22 cellular contexts compared by ENCODE assay signal in the genomic region with DNA sequence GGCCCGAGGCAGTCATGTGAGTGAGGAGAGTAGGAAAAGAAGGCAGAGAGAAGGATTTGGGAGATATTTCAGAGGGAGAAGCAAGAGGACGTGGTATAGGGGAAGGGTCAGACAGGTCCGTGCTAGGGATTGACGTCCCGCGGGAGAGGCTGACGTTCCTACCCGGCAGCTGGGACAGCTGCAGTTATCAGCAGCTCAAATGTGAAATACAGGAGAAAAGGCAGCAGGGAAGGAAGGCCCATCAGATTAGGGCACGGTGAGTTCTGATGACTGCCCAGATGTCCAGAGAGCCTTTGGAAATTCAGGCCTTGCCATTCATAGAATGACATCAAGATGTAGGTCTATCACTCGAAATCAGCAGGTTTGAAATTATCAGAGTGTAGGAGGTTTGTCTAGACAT.
"Had no signal": no experiment of that assay in that cellular context is flagged by ENCODE, and none has a peak within 500 bp of the region (broad histone marks: within the 10 kb centered on the region; RNA-seq: fewer than 3 reads in every experiment).

No MANE protein-coding gene starts in this region.

- H3K9ac ChIP-seq: neural progenitor cell had no signal

- H3K36me3 ChIP-seq: heart right ventricle, neural progenitor cell, right atrium auricular region, thoracic aorta, uterus had no signal

- H3K4me3 ChIP-seq: heart right ventricle, neural progenitor cell, right atrium auricular region, thoracic aorta, uterus had no signal

- H3K36me3 Mint-ChIP-seq: activated naive CD4-positive, alpha-beta T cell treated with anti-CD3 and anti-CD28 coated beads, Interleukin-2, amount 10 ng/mL, durations not matched to agents 7 days and 5 days; activated naive CD8-positive, alpha-beta T cell treated with anti-CD3 and anti-CD28 coated beads, Interleukin-2, amount 10 ng/mL, durations not matched to agents 7 days and 5 days; memory B cell; natural killer cell; neural progenitor cell; type B pancreatic cell had no signal

- H3K27me3 Mint-ChIP-seq: activated B cell treated with CpG ODN at 0.5 μM for 24 hours, type B pancreatic cell had no signal

- H3K4me2 ChIP-seq: neural progenitor cell had no signal

- H3K27me3 ChIP-seq: foreskin keratinocyte, neural progenitor cell, right atrium auricular region, uterus had no signal

- H3K9me3 ChIP-seq: heart right ventricle, right atrium auricular region, thoracic aorta, uterus had no signal

- H3K4me1 ChIP-seq: right atrium auricular region, uterus had no signal

- H3K4me3 Mint-ChIP-seq: activated B cell treated with CpG ODN at 0.5 μM for 24 hours; activated naive CD4-positive, alpha-beta T cell treated with anti-CD3 and anti-CD28 coated beads, Interleukin-2, amount 10 ng/mL, durations not matched to agents 7 days and 5 days; activated naive CD8-positive, alpha-beta T cell treated with anti-CD3 and anti-CD28 coated beads, Interleukin-2, amount 10 ng/mL, durations not matched to agents 7 days and 5 days; endodermal cell; memory B cell; natural killer cell; neural progenitor cell; T-helper 2 cell treated with Interferon-gamma antibody and Interleukin-4, amounts not matched to agents 5 μg/mL and 100 μg/mL, for 36 hours; type B pancreatic cell had no signal

- ATAC-seq: esophagus mucosa; natural killer cell; stimulated activated naive CD8-positive, alpha-beta T cell treated with anti-CD3 and anti-CD28 coated beads, Interleukin-15, Interleukin-2, amounts not matched to agents 100 U/mL and 50 U/mL, for 24 hours had no signal

- H3K27ac Mint-ChIP-seq: activated B cell treated with CpG ODN at 0.5 μM for 24 hours; activated naive CD4-positive, alpha-beta T cell treated with anti-CD3 and anti-CD28 coated beads, Interleukin-2, amount 10 ng/mL, durations not matched to agents 7 days and 5 days; activated naive CD8-positive, alpha-beta T cell treated with anti-CD3 and anti-CD28 coated beads, Interleukin-2, amount 10 ng/mL, durations not matched to agents 7 days and 5 days; endodermal cell; memory B cell; natural killer cell; neural progenitor cell; T-helper 2 cell treated with Interferon-gamma antibody and Interleukin-4, amounts not matched to agents 5 μg/mL and 100 μg/mL, for 36 hours; type B pancreatic cell had no signal

- H3K4me1 Mint-ChIP-seq: activated B cell treated with CpG ODN at 0.5 μM for 24 hours; activated naive CD4-positive, alpha-beta T cell treated with anti-CD3 and anti-CD28 coated beads, Interleukin-2, amount 10 ng/mL, durations not matched to agents 7 days and 5 days; memory B cell; natural killer cell had no signal

- H2AFZ ChIP-seq: neural progenitor cell had no signal

- DNase-seq: activated B cell treated with CpG ODN at 0.5 μM for 24 hours; activated CD8-positive, alpha-beta memory T cell treated with anti-CD3 and anti-CD28 coated beads for 24 hours; activated effector memory CD4-positive, alpha-beta T cell treated with anti-CD3 and anti-CD28 coated beads, Interleukin-2, amount 50 U/mL, for 16 hours; activated naive CD4-positive, alpha-beta T cell treated with anti-CD3 and anti-CD28 coated beads, Interleukin-2, amount 10 ng/mL, durations not matched to agents 7 days and 5 days; activated naive CD8-positive, alpha-beta T cell treated with anti-CD3 and anti-CD28 coated beads, Interleukin-2, amount 10 ng/mL, durations not matched to agents 7 days and 5 days; amniotic stem cell; caudate nucleus; endodermal cell; foreskin keratinocyte; heart right ventricle; natural killer cell; stimulated activated CD4-positive, alpha-beta T cell treated with anti-CD3 and anti-CD28 coated beads, Interleukin-2, amount 100 ng/mL, for 48 hours; stimulated activated naive CD8-positive, alpha-beta T cell treated with anti-CD3 and anti-CD28 coated beads, Interleukin-15, Interleukin-2, amounts not matched to agents 100 U/mL and 50 U/mL, for 24 hours; T-helper 1 cell; uterus had no signal

- H3K9me3 Mint-ChIP-seq: activated B cell treated with CpG ODN at 0.5 μM for 24 hours; activated naive CD4-positive, alpha-beta T cell treated with anti-CD3 and anti-CD28 coated beads, Interleukin-2, amount 10 ng/mL, durations not matched to agents 7 days and 5 days; activated naive CD8-positive, alpha-beta T cell treated with anti-CD3 and anti-CD28 coated beads, Interleukin-2, amount 10 ng/mL, durations not matched to agents 7 days and 5 days; endodermal cell; natural killer cell; neural progenitor cell; T-helper 2 cell treated with Interferon-gamma antibody and Interleukin-4, amounts not matched to agents 5 μg/mL and 100 μg/mL, for 36 hours; type B pancreatic cell had no signal

- H3K27ac ChIP-seq: foreskin keratinocyte, neural progenitor cell, right atrium auricular region, thoracic aorta, uterus had no signal
